1 cellular context compared by ENCODE assay signal in the genomic region with DNA sequence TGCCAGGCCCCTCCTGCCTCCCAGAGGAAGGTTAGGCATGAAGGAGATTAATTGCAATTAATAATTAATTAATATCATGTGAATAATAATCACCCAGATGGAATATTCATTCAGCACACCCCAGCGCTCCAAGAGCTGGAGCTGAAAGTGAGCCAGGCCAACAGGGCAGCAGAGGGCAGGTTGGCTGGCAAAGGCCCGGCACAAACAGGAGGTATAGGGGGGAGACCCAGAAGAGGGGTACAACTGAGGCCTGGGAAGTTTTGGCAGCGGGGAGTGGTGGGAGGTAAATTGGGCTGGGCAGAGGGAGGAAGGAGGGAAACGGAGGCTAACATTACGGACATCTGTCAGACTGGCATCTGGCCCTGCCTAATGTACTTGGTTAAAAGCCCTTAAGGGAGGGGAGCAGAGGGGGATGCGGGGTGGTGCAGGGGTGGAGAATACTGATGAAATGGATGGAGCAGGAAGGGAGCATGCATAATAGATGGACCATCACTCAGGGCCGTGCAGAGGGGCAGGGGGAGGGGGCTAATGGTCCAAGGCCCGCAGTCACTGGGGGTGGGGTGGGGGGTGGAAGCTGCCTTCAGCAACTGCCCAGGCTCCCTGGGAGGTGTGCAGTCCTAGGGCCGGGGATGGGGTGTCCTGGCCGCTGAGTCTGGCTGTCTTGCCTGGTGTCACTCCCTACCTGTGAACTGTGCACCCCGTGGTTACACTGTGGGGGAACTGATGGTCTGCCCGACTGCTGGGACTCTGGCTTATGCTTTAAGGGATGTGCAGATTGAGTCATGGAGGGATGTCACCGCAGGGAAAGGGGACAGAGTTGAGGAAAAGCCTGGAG.
TF ChIP-seq lines count a peak whose summit lies in the region.

No MANE protein-coding gene starts in this region.

TF ChIP-seq in HCT116, 20 proteins besides CTCF, POLR2A, EP300 and RAD21 (continued from another document):
- TF ChIP-seq POLR2AphosphoS5 (IDR thresholded peaks at IDR 0.05; ENCODE audit: low read depth, low read length): no peak
- no peak for TF ChIP-seq TCF7L2 (IDR thresholded peaks at IDR 0.05; ENCODE audit: borderline replicate concordance, extremely low read depth, insufficient read depth, insufficient read length)
- no peak for TF ChIP-seq SIN3A (IDR thresholded peaks at IDR 0.05; ENCODE audit: low read depth)
- no peak for TF ChIP-seq ELF1 (IDR thresholded peaks at IDR 0.05; ENCODE audit: borderline replicate concordance, low read depth)
- no peak for TF ChIP-seq SP1 (IDR thresholded peaks at IDR 0.05; ENCODE audit: low read depth)
- no peak for TF ChIP-seq ZNF274 (IDR thresholded peaks at IDR 0.05; ENCODE audit: low read depth, low read length)
- TF ChIP-seq EZH2 (IDR thresholded peaks at IDR 0.05): no peak
- no peak for TF ChIP-seq SRF (IDR thresholded peaks at IDR 0.05; ENCODE audit: low read depth)
- TF ChIP-seq REST (IDR thresholded peaks at IDR 0.05; ENCODE audit: low read depth): no peak
- no peak for TF ChIP-seq EGR1 (IDR thresholded peaks at IDR 0.05; ENCODE audit: low read depth)
- TF ChIP-seq EZH2phosphoT487 (IDR thresholded peaks at IDR 0.05; ENCODE audit: borderline replicate concordance): no peak
- TF ChIP-seq FOSL1 (IDR thresholded peaks at IDR 0.05; ENCODE audit: low read depth): no peak
- TF ChIP-seq MAX (IDR thresholded peaks at IDR 0.05): no peak
- no peak for TF ChIP-seq ZBTB33 (IDR thresholded peaks at IDR 0.05; ENCODE audit: extremely low read depth, insufficient replicate concordance, low read length)
